In the genomic region with DNA sequence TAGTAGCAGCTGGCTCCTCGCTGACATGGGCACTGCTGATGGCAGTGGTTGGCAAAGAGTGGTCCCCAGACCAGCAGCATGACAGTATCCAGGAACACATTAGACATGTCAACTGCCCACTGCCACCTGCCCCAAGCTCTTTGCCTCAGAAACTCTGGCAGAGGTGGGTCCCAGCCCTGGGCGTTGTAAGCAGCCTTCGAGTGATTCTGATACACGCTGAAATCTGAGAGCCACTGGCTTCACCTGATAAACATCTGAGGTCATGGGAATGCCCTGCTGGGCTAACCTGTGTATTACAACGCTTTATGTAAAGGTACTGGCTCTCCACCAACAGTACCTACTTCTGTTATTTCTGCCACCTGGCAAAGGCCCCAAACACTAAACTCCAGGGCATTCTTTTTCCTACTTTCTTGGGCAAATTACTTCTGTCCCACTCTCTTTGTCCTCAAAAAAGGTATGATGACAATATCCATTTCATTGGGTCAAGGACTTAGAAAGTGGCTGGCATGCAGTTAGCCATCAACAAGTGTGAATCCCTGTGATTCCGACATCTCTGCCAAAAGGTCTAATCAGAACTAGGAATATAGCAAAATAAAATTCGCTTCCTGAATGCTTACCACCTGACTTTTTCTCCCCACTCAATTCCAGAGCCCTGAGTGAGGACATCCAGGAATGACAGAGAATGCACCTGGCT, we compare ENCODE assay signal across 8 cellular contexts. TPM values are rescaled to one million over a fixed set of nuclear protein-coding genes. Genes with fewer than 3 reads are reported as not detected.
A peak's percentile ranks its signal among the peaks of the same experiment; 100 is the strongest.
DNase-seq lines count a peak whose midpoint lies in the region; ATAC-seq, FAIRE-seq and TF ChIP-seq lines count a peak whose summit lies in the region.

No MANE protein-coding gene starts in this region.

- no peaks in the 10 kb centered on the region for H3K27me3 ChIP-seq in right cardiac atrium (ENCODE audit: control insufficient read depth, insufficient read depth)
- no peaks in the 10 kb centered on the region for H3K27me3 ChIP-seq in uterus

- H3K9me3 ChIP-seq in right cardiac atrium (ENCODE audit: control insufficient read depth, low read length) (no peaks in the 10 kb centered on the region), uterus (no peaks in the 10 kb centered on the region)

- no peak for TF ChIP-seq POLR2A in uterus (IDR thresholded peaks at IDR 0.05)

- no peaks in the 10 kb centered on the region for H3K36me3 ChIP-seq in uterus

- no peak overlapping the region for H3K4me3 ChIP-seq in right cardiac atrium (ENCODE audit: low read length)
- no peak overlapping the region for H3K4me3 ChIP-seq in uterus

- DNase-seq in ELR (ENCODE audit: low read depth) (peak; percentile 34), NCI-H774 (lab: John Stamatoyannopoulos, UW) (peak; percentile 30), right cardiac atrium (no peak), middle frontal gyrus (ENCODE audit: extremely low spot score, low spot score) (no peak), uterus (no peak), RCC 7860 (ENCODE audit: low spot score) (no peak)

- 66% methylated on average over 7 of the region's 7 CpGs for WGBS in right cardiac atrium

- H3K4me1 ChIP-seq in right cardiac atrium (ENCODE audit: control insufficient read depth, insufficient read depth, low read length) (peaks cover 17% of the 10 kb centered on the region), uterus (no peaks in the 10 kb centered on the region)

- peak overlapping the region; percentile 30 for H3K27ac ChIP-seq in right cardiac atrium (ENCODE audit: low read length)
- H3K27ac ChIP-seq in uterus = no peak overlapping the region

- no peak for TF ChIP-seq CTCF in uterus (IDR thresholded peaks at IDR 0.05)

- intact Hi-C loops in right cardiac atrium (cut with DNase I) = loop anchor here in 1 of 4 donors (10.0 kb wide), 1 partner anchor 60 kb away; no protein-coding TSS in a partner anchor
- intact Hi-C loops in uterus (cut with DNase I; ENCODE audit: low total_unique reads) = no loop called here

- ATAC-seq in GM21576 (IDR thresholded peaks at IDR 0.05; ENCODE audit: unreplicated experiment) = peak; percentile 46
- ATAC-seq in right cardiac atrium = no peak
- no peak for ATAC-seq in GM21737 (IDR thresholded peaks at IDR 0.05; ENCODE audit: unreplicated experiment)

- FAIRE-seq in RCC 7860 (lab: Jason Lieb, UNC) = no peak

RNA-seq across cellular contexts. Expression of gene SGMS1, which starts 9.2 kb away (rescaled TPM):
- total RNA-seq in right cardiac atrium (10 to 100 TPM; 24.5 to 26.0 (median 24.9) TPM), uterus (100 to 1,000 TPM in 1 of 4 donors, 10 to 100 TPM in 3; 38.0 to 102 (median 57.7) TPM)
- 12.0 TPM for polyA plus RNA-seq in right cardiac atrium

Comparison
In these comparisons a context has a peak if more than half of its experiments do, and no peak if none do; other contexts are left out.
1. DNase-seq: peak in ELR (single experiment) and NCI-H774 (single experiment); none in right cardiac atrium (0 of 3), middle frontal gyrus (single experiment), uterus (0 of 2) and RCC 7860 (single experiment).